ENCODE assay signal across 18 cellular contexts in the genomic region with DNA sequence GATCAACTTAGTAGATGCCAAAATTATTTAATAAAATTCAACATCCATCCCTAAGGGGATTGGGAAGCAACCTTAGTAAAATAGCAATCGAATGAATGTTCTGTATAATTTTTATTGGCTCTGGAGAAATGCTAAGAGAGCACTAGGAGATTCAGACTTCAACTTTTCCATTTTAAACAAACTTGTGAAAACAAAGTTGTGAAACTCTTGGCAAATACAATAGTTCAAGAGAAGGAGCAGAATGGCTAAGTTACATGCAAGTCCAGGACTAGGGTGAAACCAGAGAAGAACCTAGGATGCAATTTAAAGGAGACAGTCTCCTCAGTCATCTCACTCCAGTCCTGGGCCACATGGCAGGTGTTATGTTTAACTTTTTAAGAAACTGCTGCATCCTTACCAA.
"Had no signal": no experiment of that assay in that cellular context is flagged by ENCODE, and none has a peak within 500 bp of the region (broad histone marks: within the 10 kb centered on the region; RNA-seq: fewer than 3 reads in every experiment).

No MANE protein-coding gene starts in this region.

- H2AFZ ChIP-seq: hepatocyte had no signal

- H3K27ac ChIP-seq: body of pancreas, hepatocyte, neutrophil, spleen, upper lobe of left lung had no signal

- DNase-seq: activated CD4-positive, alpha-beta T cell treated with anti-CD3 and anti-CD28 coated beads, Interleukin-2, amount 10 ng/mL, durations not matched to agents 7 days and 5 days; activated CD8-positive, alpha-beta memory T cell treated with anti-CD3 and anti-CD28 coated beads for 24 hours; activated naive CD4-positive, alpha-beta T cell treated with anti-CD3 and anti-CD28 coated beads, Interleukin-2, amount 50 U/mL, for 16 hours; body of pancreas; cerebellar nuclear complex; endodermal cell; erythroblast; kidney glomerular epithelial cell; mucosa of descending colon; naive thymus-derived CD8-positive, alpha-beta T cell; spleen; stimulated activated CD4-positive, alpha-beta T cell treated with anti-CD3 and anti-CD28 coated beads, Interleukin-2, amount 100 ng/mL, for 24 hours; stimulated activated naive B cell treated with anti-CD40 and anti-IgM and Interleukin-4, amounts not matched to agents 10 μg/mL and 1 μg/mL and 100 μg/mL, for 72 hours; upper lobe of left lung had no signal

- H3K79me2 ChIP-seq: hepatocyte had no signal

- ATAC-seq: activated T-helper 17 cell treated with anti-CD3 and anti-CD28 coated beads, Interleukin-2, amount 50 U/mL, for 72 hours; body of pancreas; mucosa of descending colon; naive thymus-derived CD8-positive, alpha-beta T cell; stimulated activated naive B cell treated with anti-CD40 and anti-IgM and Interleukin-4, amounts not matched to agents 10 μg/mL and 1 μg/mL and 100 μg/mL, for 72 hours; WTC11 had no signal

- H3K36me3 ChIP-seq: neutrophil, spleen, upper lobe of left lung had no signal

- H3K27me3 ChIP-seq: body of pancreas, hepatocyte, neutrophil, spleen, upper lobe of left lung had no signal

- H3K4me2 ChIP-seq: hepatocyte had no signal

- H3K4me3 ChIP-seq: body of pancreas, hepatocyte, mucosa of descending colon, spleen, upper lobe of left lung had no signal

- H3K9me3 ChIP-seq: body of pancreas, mucosa of descending colon, neutrophil, spleen, upper lobe of left lung had no signal

- H3K4me1 ChIP-seq: body of pancreas, spleen, upper lobe of left lung had no signal
